In the genomic region with DNA sequence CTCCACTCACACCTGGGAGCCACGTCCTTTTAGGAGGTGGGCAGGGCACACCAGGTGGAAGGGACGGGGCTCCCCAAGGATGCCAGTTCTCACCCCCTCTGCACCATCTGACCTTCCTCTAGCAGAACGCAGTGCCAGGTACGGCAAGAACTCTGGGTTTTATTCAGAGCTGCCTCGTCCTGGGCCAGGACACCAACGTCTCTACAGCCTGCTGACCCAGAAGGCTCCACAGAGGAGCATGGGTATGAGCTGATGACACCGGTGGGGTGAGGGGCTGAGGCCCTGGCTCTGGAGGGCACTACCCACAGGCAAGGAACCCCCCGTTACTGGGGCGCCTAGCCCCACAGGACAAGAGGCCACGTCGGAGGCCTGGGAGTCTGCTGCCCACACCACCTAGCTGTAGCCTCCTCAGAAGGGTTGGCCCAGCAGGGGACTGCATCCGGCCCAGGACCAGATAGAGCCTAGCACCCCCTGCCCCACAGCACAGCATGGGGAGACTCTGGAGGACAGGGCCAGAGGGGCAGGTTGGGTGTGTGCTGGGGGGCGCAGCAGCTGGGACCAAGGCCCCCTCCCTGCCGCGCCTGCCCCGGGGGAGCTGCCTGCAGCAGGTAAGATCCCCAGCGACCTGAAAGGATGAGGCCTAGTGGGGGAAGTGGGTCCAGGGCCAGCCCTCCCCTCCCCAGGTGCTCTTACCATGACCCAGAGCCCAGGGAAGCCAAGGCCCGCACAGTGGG, we compare ENCODE assay signal across 1 cellular context.
TF ChIP-seq lines count a peak whose summit lies in the region.

No MANE protein-coding gene starts in this region.

TF ChIP-seq in H1, 55 proteins besides CTCF, POLR2A, EP300 and RAD21:
- TF ChIP-seq BACH1 (IDR thresholded peaks at IDR 0.05; ENCODE audit: low read length), result no peak
- TF ChIP-seq CTBP2 (IDR thresholded peaks at IDR 0.05; ENCODE audit: borderline replicate concordance, insufficient read depth, insufficient read length, low read length), result no peak
- no peak for TF ChIP-seq ATF2 (IDR thresholded peaks at IDR 0.05; ENCODE audit: low read length)
- TF ChIP-seq KDM1A (IDR thresholded peaks at IDR 0.05; ENCODE audit: borderline replicate concordance, low read length), result no peak
- no peak for TF ChIP-seq MAFK (IDR thresholded peaks at IDR 0.05; ENCODE audit: low read depth, low read length)
- no peak for TF ChIP-seq SAP30 (IDR thresholded peaks at IDR 0.05; ENCODE audit: insufficient read depth, insufficient replicate concordance, low read length)
- TF ChIP-seq HDAC6 (IDR thresholded peaks at IDR 0.05; ENCODE audit: low read depth, low read length), result no peak
- TF ChIP-seq TAF7 (optimal IDR thresholded peaks at IDR 0.05; ENCODE audit: borderline replicate concordance, low read depth, low read length), result no peak
- no peak for TF ChIP-seq RNF2 (IDR thresholded peaks at IDR 0.05; ENCODE audit: borderline replicate concordance, low read depth, low read length, missing control alignments, poor library complexity, severe bottlenecking)
- TF ChIP-seq CHD2 (IDR thresholded peaks at IDR 0.05; ENCODE audit: low read length), result no peak
- TF ChIP-seq USF2 (IDR thresholded peaks at IDR 0.05; ENCODE audit: low read length), result no peak
